In the genomic region with DNA sequence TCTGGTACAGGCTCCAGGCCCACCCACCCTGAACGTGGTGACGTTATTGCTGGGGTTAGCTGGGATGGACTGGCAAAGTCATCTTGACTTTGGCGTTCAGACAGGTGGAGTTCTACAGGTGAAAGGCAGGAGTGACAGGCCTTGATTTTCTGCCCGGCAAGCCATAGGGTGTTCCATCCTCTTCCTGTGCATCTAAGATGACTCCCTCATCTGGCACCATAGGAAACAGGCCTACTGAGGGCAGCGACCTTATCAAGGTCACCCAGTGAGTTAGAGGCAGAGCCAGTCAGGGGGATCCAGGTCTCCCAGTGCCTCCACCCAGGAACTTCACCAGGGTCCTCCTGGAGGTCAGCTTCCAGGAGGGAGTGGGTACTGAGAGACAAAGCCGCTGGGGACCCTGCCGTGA, we compare ENCODE assay signal across 1 cellular context.
TF ChIP-seq lines count a peak whose summit lies in the region.

No MANE protein-coding gene starts in this region.

TF ChIP-seq in IMR-90, 13 proteins besides CTCF, POLR2A, EP300 and RAD21:
- TF ChIP-seq ELK1 (IDR thresholded peaks at IDR 0.05; ENCODE audit: borderline replicate concordance, low read depth, low read length) (no peak), FOS (IDR thresholded peaks at IDR 0.05; ENCODE audit: low read depth, low read length) (no peak), MAFK (IDR thresholded peaks at IDR 0.05; ENCODE audit: low read depth, low read length) (no peak), RCOR1 (IDR thresholded peaks at IDR 0.05; ENCODE audit: insufficient replicate concordance, low read length) (no peak), MAZ (IDR thresholded peaks at IDR 0.05; ENCODE audit: borderline replicate concordance, low read depth, low read length) (no peak), SMC3 (IDR thresholded peaks at IDR 0.05; ENCODE audit: low read depth, low read length) (no peak), RFX5 (IDR thresholded peaks at IDR 0.05; ENCODE audit: low read depth, low read length) (no peak), CEBPB (IDR thresholded peaks at IDR 0.05; ENCODE audit: low read depth, low read length) (no peak), BHLHE40 (IDR thresholded peaks at IDR 0.05; ENCODE audit: low read depth, low read length) (no peak), MXI1 (IDR thresholded peaks at IDR 0.05; ENCODE audit: borderline replicate concordance, low read depth, low read length) (no peak), NFE2L2 (IDR thresholded peaks at IDR 0.05; ENCODE audit: low read depth, low read length) (no peak), CHD1 (IDR thresholded peaks at IDR 0.05; ENCODE audit: low read depth, low read length) (no peak), USF2 (IDR thresholded peaks at IDR 0.05; ENCODE audit: low read depth, low read length) (no peak)
